Comparison of ENCODE assay signal across 27 cellular contexts in genomic region chr15:101318810-101319200, GRCh38. TPM values are rescaled to one million over a fixed set of nuclear protein-coding genes. Genes with fewer than 3 reads are reported as not detected.
DNase-seq lines count a peak whose midpoint lies in the region; ATAC-seq and TF ChIP-seq lines count a peak whose summit lies in the region.
"Had no signal": no experiment of that assay in that cellular context is flagged by ENCODE, and none has a peak within 500 bp of the region (broad histone marks: within the 10 kb centered on the region; RNA-seq: fewer than 3 reads in every experiment).

No MANE protein-coding gene starts in this region.

- no peak overlapping the region for H3K27ac ChIP-seq in SK-N-SH (ENCODE audit: low read depth in 2 of 2, low read length in 1 of 2)
- H3K27ac ChIP-seq in osteoblast (ENCODE audit: low read depth, low read length) = no peak overlapping the region
- H3K27ac ChIP-seq: gastrocnemius medialis, pancreas, skin epidermis had no signal

- no peaks in the 10 kb centered on the region for H3F3A ChIP-seq in SK-N-SH (replicated peaks; ENCODE audit: insufficient read depth)

- H3K4me1 ChIP-seq in SK-N-SH (ENCODE audit: control insufficient read depth in 1 of 2, insufficient read depth in 2 of 2, low read depth in 1 of 2, low read length in 1 of 2) (peaks cover 0 to 14% of the 10 kb centered on the region in 2 experiments; a peak in 1 of 4 replicates), osteoblast (ENCODE audit: insufficient read depth, low read length) (no peaks in the 10 kb centered on the region)
- H3K4me1 ChIP-seq: gastrocnemius medialis, pancreas had no signal

- ATAC-seq in SK-N-SH treated with all-trans-retinoic acid at 6 μM for 48 hours = no peak
- ATAC-seq in omental fat pad (ENCODE audit: low FRiP score) = no peak
- ATAC-seq: activated naive CD4-positive, alpha-beta T cell treated with anti-CD3 and anti-CD28 coated beads, Interleukin-2, amount 50 U/mL, for 72 hours; gastrocnemius medialis; left ventricle myocardium superior; naive thymus-derived CD8-positive, alpha-beta T cell; pancreas; stimulated activated naive B cell treated with anti-CD40 and anti-IgM and Interleukin-4, amounts not matched to agents 10 μg/mL and 1 μg/mL and 100 μg/mL, for 72 hours had no signal

- H4K20me1 ChIP-seq in SK-N-SH (ENCODE audit: insufficient read depth) = no peaks in the 10 kb centered on the region
- H4K20me1 ChIP-seq in osteoblast (ENCODE audit: insufficient read depth, low read length) = no peaks in the 10 kb centered on the region

- POLR2A ChIA-PET in SK-N-SH (lab: Yijun Ruan, JAX) = interaction anchor here (1.0 kb wide), 1 partner anchor 132 kb away, joined by 3 read pairs; no protein-coding TSS in a partner anchor

- H3K27me3 ChIP-seq in SK-N-SH (ENCODE audit: insufficient read depth) (no peaks in the 10 kb centered on the region; the same call in 1 of the 2 replicates), osteoblast (ENCODE audit: insufficient read depth, low read length) (no peaks in the 10 kb centered on the region)
- H3K27me3 ChIP-seq: gastrocnemius medialis, pancreas had no signal

- CTCF ChIA-PET in SK-N-SH (lab: Yijun Ruan, JAX) = interaction anchor here (0.9 to 3.2 kb wide), 5 partner anchors 15 to 323 kb away, joined by 3 to 18 read pairs (median 4); no protein-coding TSS in a partner anchor

- TF ChIP-seq CTCF in SK-N-SH (IDR thresholded peaks at IDR 0.05) = no peak
- no peak for TF ChIP-seq CTCF in osteoblast (IDR thresholded peaks at IDR 0.05; ENCODE audit: extremely low read depth, low read depth, low read length)
- no peak for TF ChIP-seq CTCF in omental fat pad (IDR thresholded peaks at IDR 0.05)

- H3K36me3 ChIP-seq in SK-N-SH (replicated peaks in 1 of 2; ENCODE audit: control insufficient read depth in 1 of 2, insufficient read depth in 2 of 2, low read length in 1 of 2) (no peaks in the 10 kb centered on the region), osteoblast (ENCODE audit: insufficient read depth, low read length) (no peaks in the 10 kb centered on the region)
- H3K36me3 ChIP-seq: pancreas had no signal

- H3K9me2 ChIP-seq in SK-N-SH = no peaks in the 10 kb centered on the region

- peak; percentile 57 for DNase-seq in SK-N-SH
- peak; percentile 51 for DNase-seq in islet precursor cell
- peak; percentile 65 for DNase-seq in osteoblast (ENCODE audit: insufficient read length, low spot score, missing footprints)
- DNase-seq in omental fat pad (ENCODE audit: low spot score) = no peak
- no peak for DNase-seq in HUDEP-2 (lab: John Stamatoyannopoulos, UW; ENCODE audit: unreplicated experiment in 76 of 76)
- DNase-seq in glomerular visceral epithelial cell (ENCODE audit: extremely low spot score) = no peak
- DNase-seq: 8988T; activated CD4-positive, alpha-beta memory T cell treated with anti-CD3 and anti-CD28 coated beads, Interleukin-2, amount 10 ng/mL, durations not matched to agents 7 days and 5 days; activated CD4-positive, CD25-positive, alpha-beta regulatory T cell treated with anti-CD3 and anti-CD28 coated beads, Interleukin-2, amount 50 U/mL, for 72 hours; activated CD8-positive, alpha-beta memory T cell treated with anti-CD3 and anti-CD28 coated beads, Interleukin-2, amount 50 U/mL, for 4 hours; Calu3; DMS79 treated with DMSO at 0.1 percent for 48 hours; gastrocnemius medialis; GF-D8; left ventricle myocardium superior; naive thymus-derived CD8-positive, alpha-beta T cell; NCI-H1092; NCI-H187; NCI-H446 treated with DMSO at 0.1 percent for 48 hours; pancreas; stimulated activated naive B cell treated with anti-CD40 and anti-IgM and Interleukin-4, amounts not matched to agents 10 μg/mL and 1 μg/mL and 100 μg/mL, for 72 hours; substantia nigra; T-helper 2 cell had no signal

- no peak for TF ChIP-seq RAD21 in SK-N-SH (IDR thresholded peaks at IDR 0.05; ENCODE audit: low read length)

- H3K4me2 ChIP-seq in SK-N-SH (no peak overlapping the region), osteoblast (ENCODE audit: insufficient read depth, low read length) (no peak overlapping the region)

- WGBS in SK-N-SH (ENCODE audit: low lambda C conversion rate) = 40% methylated on average over 10 of the region's 10 CpGs

- H2AFZ ChIP-seq in SK-N-SH (ENCODE audit: low read depth) = no peak overlapping the region
- H2AFZ ChIP-seq in osteoblast (ENCODE audit: low read length) = no peak overlapping the region

- H3K4me3 ChIP-seq in SK-N-SH (ENCODE audit: low read depth in 2 of 2, low read length in 1 of 2) (no peak overlapping the region), osteoblast (ENCODE audit: insufficient read depth, low read length) (no peak overlapping the region)
- H3K4me3 ChIP-seq: gastrocnemius medialis, pancreas, skin epidermis had no signal

- H3K9ac ChIP-seq in SK-N-SH = no peak overlapping the region

- H3K79me2 ChIP-seq in SK-N-SH (ENCODE audit: insufficient read depth) = no peaks in the 10 kb centered on the region
- H3K79me2 ChIP-seq in osteoblast (ENCODE audit: insufficient read depth, low read length) = no peaks in the 10 kb centered on the region

- H3K9me3 ChIP-seq in SK-N-SH (no peaks in the 10 kb centered on the region), osteoblast (ENCODE audit: low read depth, low read length) (no peaks in the 10 kb centered on the region)
- H3K9me3 ChIP-seq: gastrocnemius medialis, pancreas had no signal

- TF ChIP-seq EP300 in SK-N-SH (IDR thresholded peaks at IDR 0.05; ENCODE audit: borderline replicate concordance in 1 of 2, low read depth in 1 of 2, low read length in 1 of 2) = no peak

TF ChIP-seq in SK-N-SH, 30 proteins besides CTCF, POLR2A, EP300 and RAD21 (continues in another document):
- TF ChIP-seq RFX5 (IDR thresholded peaks at IDR 0.05; ENCODE audit: low read length) = no peak
- TF ChIP-seq POLR2AphosphoS5 (IDR thresholded peaks at IDR 0.05; ENCODE audit: low read depth, low read length) = no peak
- TF ChIP-seq TCF12 (IDR thresholded peaks at IDR 0.05) = no peak
- TF ChIP-seq GABPA (IDR thresholded peaks at IDR 0.05; ENCODE audit: low read depth) = no peak
- no peak for TF ChIP-seq MXI1 (IDR thresholded peaks at IDR 0.05; ENCODE audit: low read depth, low read length)
- TF ChIP-seq RXRA (IDR thresholded peaks at IDR 0.05; ENCODE audit: borderline replicate concordance, low read depth) = no peak

TF ChIP-seq in SK-N-SH treated with all-trans-retinoic acid at 6 μM for 48 hours, 23 proteins besides CTCF, POLR2A, EP300 and RAD21 (continues in another document):
- TF ChIP-seq ISL1 (CRISPR knock-in tag; IDR thresholded peaks at IDR 0.05) (no peak), SNAI2 (CRISPR knock-in tag; IDR thresholded peaks at IDR 0.05) (no peak)

TF ChIP-seq in PFSK-1, 5 proteins besides CTCF, POLR2A, EP300 and RAD21:
- TF ChIP-seq REST (IDR thresholded peaks at IDR 0.05; ENCODE audit: insufficient read depth in 1 of 2, low read depth in 2 of 2, low read length in 2 of 2) = peak; percentile 58 to 79; a peak in 3 of 4 replicates
- TF ChIP-seq SIN3A (IDR thresholded peaks at IDR 0.05; ENCODE audit: borderline replicate concordance, insufficient read depth, low read length) = no peak

RNA-seq across cellular contexts. Expression of gene SNRPA1, which starts 23.8 kb away (rescaled TPM):
- 59.9 and 62.3 TPM in 2 replicates for polyA plus RNA-seq in SK-N-SH (2012; rRNA removed)
- 68.2 and 86.6 TPM in 2 replicates for polyA plus RNA-seq in SK-N-SH (2012; cell fraction: cytosol; rRNA removed)
- 58.2 and 99.5 TPM in 2 replicates for polyA plus RNA-seq in SK-N-SH (2012; cell fraction: nucleus; rRNA removed)
- 235 TPM for polyA plus RNA-seq in PFSK-1 (2012; ENCODE audit: insufficient read length, low read depth)
- 7.1 and 9.8 TPM in 2 replicates for total RNA-seq in osteoblast
- total RNA-seq in omental fat pad = 10 to 100 TPM; 25.6 to 47.7 (median 29.3) TPM

RNA-seq across cellular contexts. Expression of gene SELENOS, which starts 41.5 kb away (rescaled TPM):
- 101 and 124 TPM in 2 replicates for polyA plus RNA-seq in SK-N-SH (2012; rRNA removed)
- polyA plus RNA-seq in SK-N-SH (2012; cell fraction: cytosol; rRNA removed) = 124 and 132 TPM in 2 replicates
- 48.8 and 75.5 TPM in 2 replicates for polyA plus RNA-seq in SK-N-SH (2012; cell fraction: nucleus; rRNA removed)
- polyA plus RNA-seq in PFSK-1 (2012; ENCODE audit: insufficient read length, low read depth) = 59.8 TPM
- total RNA-seq in osteoblast (74.3 and 79.6 TPM in 2 replicates), omental fat pad (10 to 100 TPM; 61.0 to 99.4 (median 92.3) TPM)

Comparison
In these comparisons a context has a peak if more than half of its experiments do, and no peak if none do; other contexts are left out.
1. DNase-seq: peak in SK-N-SH (single experiment), islet precursor cell (single experiment) and osteoblast (single experiment); none in omental fat pad (single experiment), HUDEP-2 (0 of 76) and glomerular visceral epithelial cell (single experiment).